14 cellular contexts compared by ENCODE assay signal in the genomic region with DNA sequence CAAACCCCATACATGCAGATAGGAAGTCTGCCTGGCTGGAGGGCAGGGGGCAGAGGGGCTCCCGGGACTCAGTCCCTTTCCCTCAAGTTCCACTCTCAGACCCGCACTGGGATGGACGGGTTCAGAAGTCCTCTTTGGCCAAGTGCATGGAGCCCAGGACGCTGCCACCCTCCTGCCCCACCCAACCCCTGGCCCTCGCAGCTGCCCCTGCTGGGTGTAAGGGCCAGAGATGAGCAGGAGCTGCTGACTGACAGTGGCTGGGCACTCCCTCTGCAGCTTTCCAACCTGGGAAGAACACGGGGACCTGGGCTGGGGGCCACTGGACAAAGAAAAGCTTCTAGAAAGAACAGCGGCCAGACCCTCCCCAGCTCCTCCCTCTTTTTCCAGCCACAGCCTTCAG. TPM values are rescaled to one million over a fixed set of nuclear protein-coding genes. Genes with fewer than 3 reads are reported as not detected.
"Had no signal": no experiment of that assay in that cellular context is flagged by ENCODE, and none has a peak within 500 bp of the region (broad histone marks: within the 10 kb centered on the region; RNA-seq: fewer than 3 reads in every experiment).

No MANE protein-coding gene starts in this region.

- ATAC-seq: activated CD8-positive, alpha-beta T cell treated with anti-CD3 and anti-CD28 coated beads for 36 hours; activated naive CD8-positive, alpha-beta T cell treated with anti-CD3 and anti-CD28 coated beads, Interleukin-2, amount 50 U/mL, for 24 hours; activated T-cell treated with anti-CD3 and anti-CD28 coated beads, Interleukin-2, amount 50 U/mL, for 72 hours; left lung; T-cell had no signal

- H3K9me3 Mint-ChIP-seq: activated CD8-positive, alpha-beta T cell treated with anti-CD3 and anti-CD28 coated beads for 36 hours; activated naive CD8-positive, alpha-beta T cell treated with anti-CD3 and anti-CD28 coated beads, Interleukin-2, amount 50 U/mL, for 24 hours; activated T-cell treated with anti-CD3 and anti-CD28 coated beads, Interleukin-2, amount 50 U/mL, for 72 hours; T-cell had no signal

- DNase-seq: activated CD4-positive, alpha-beta T cell treated with anti-CD3 and anti-CD28 coated beads for 4 hours; activated CD8-positive, alpha-beta memory T cell treated with anti-CD3 and anti-CD28 coated beads, Interleukin-2, amount 50 U/mL, for 4 hours; activated CD8-positive, alpha-beta T cell treated with anti-CD3 and anti-CD28 coated beads for 36 hours; activated naive CD4-positive, alpha-beta T cell; activated naive CD8-positive, alpha-beta T cell treated with anti-CD3 and anti-CD28 coated beads, Interleukin-2, amount 50 U/mL, for 24 hours; activated T-cell treated with anti-CD3 and anti-CD28 coated beads, Interleukin-2, amount 50 U/mL, for 72 hours; heart right ventricle; left lung; small intestine; T-cell had no signal

- H3K36me3 Mint-ChIP-seq: T-cell had no signal

- H3K4me3 ChIP-seq: ascending aorta, cardiac muscle cell, heart right ventricle, left lung had no signal

- H3K4me1 ChIP-seq: ascending aorta had no signal

- H3K27ac Mint-ChIP-seq: activated CD8-positive, alpha-beta T cell treated with anti-CD3 and anti-CD28 coated beads for 36 hours; activated naive CD8-positive, alpha-beta T cell treated with anti-CD3 and anti-CD28 coated beads, Interleukin-2, amount 50 U/mL, for 24 hours; activated T-cell treated with anti-CD3 and anti-CD28 coated beads, Interleukin-2, amount 50 U/mL, for 72 hours; T-cell had no signal

- H3K4me3 Mint-ChIP-seq: activated CD8-positive, alpha-beta T cell treated with anti-CD3 and anti-CD28 coated beads for 36 hours; activated naive CD8-positive, alpha-beta T cell treated with anti-CD3 and anti-CD28 coated beads, Interleukin-2, amount 50 U/mL, for 24 hours; activated T-cell treated with anti-CD3 and anti-CD28 coated beads, Interleukin-2, amount 50 U/mL, for 72 hours had no signal

- H3K9me3 ChIP-seq: ascending aorta, heart right ventricle, left lung, neutrophil had no signal

- H3K27ac ChIP-seq: ascending aorta, cardiac muscle cell, heart right ventricle, left lung, neutrophil had no signal

- H3K36me3 ChIP-seq: ascending aorta, cardiac muscle cell, heart right ventricle, left lung, neutrophil, WERI-Rb-1 had no signal

RNA-seq across cellular contexts. Expression of a gene that starts 21.9 kb away (rescaled TPM):
- total RNA-seq: activated CD8-positive, alpha-beta T cell treated with anti-CD3 and anti-CD28 coated beads for 36 hours; activated T-cell treated with anti-CD3 and anti-CD28 coated beads, Interleukin-2, amount 50 U/mL, for 72 hours; cardiac muscle cell; T-cell had no signal
